ENCODE assay signal across 1 cellular context in the genomic region with DNA sequence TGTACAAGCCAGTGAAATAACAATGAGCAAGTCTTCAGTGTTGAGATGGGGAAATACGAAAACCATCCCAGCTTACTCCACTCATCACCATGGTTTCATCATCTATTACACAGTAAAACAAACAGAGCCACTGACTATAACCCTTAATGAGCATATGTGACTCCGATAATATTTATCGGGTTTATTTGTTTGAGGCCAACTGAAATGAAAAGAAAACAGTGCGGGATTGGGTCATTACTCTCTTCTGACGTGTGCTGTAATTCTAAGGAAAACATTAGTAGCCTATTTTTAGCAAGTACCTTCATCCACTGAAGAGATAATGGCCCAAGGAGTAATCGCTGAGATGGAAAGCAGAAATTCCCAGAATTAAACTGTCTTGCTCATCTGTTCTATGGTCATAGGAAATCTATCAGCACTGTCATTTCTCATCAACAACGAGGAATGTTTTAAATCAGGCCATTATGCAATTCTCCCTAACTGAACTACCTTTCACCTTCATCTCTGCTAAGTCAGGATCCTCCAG.
TF ChIP-seq lines count a peak whose summit lies in the region.

No MANE protein-coding gene starts in this region.

TF ChIP-seq in HEK293, 187 proteins besides CTCF, POLR2A, EP300 and RAD21 (continued from another document):
- TF ChIP-seq, protein P1, sequence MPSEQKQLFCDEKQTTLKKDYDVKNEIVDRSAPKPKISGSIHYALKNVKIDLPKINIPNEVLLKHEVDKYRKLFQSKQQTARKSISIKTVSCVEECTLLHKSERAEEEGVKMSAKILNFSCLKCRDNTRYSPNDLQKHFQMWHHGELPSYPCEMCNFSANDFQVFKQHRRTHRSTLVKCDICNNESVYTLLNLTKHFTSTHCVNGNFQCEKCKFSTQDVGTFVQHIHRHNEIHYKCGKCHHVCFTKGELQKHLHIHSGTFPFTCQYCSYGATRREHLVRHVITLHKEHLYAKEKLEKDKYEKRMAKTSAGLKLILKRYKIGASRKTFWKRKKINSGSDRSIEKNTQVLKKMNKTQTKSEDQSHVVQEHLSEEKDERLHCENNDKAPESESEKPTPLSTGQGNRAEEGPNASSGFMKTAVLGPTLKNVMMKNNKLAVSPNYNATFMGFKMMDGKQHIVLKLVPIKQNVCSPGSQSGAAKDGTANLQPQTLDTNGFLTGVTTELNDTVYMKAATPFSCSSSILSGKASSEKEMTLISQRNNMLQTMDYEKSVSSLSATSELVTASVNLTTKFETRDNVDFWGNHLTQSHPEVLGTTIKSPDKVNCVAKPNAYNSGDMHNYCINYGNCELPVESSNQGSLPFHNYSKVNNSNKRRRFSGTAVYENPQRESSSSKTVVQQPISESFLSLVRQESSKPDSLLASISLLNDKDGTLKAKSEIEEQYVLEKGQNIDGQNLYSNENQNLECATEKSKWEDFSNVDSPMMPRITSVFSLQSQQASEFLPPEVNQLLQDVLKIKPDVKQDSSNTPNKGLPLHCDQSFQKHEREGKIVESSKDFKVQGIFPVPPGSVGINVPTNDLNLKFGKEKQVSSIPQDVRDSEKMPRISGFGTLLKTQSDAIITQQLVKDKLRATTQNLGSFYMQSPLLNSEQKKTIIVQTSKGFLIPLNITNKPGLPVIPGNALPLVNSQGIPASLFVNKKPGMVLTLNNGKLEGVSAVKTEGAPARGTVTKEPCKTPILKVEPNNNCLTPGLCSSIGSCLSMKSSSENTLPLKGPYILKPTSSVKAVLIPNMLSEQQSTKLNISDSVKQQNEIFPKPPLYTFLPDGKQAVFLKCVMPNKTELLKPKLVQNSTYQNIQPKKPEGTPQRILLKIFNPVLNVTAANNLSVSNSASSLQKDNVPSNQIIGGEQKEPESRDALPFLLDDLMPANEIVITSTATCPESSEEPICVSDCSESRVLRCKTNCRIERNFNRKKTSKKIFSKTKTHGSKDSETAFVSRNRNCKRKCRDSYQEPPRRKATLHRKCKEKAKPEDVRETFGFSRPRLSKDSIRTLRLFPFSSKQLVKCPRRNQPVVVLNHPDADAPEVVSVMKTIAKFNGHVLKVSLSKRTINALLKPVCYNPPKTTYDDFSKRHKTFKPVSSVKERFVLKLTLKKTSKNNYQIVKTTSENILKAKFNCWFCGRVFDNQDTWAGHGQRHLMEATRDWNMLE (tag by site-specific recombination; conservative IDR thresholded peaks at IDR 0.05; ENCODE audit: low read depth): peak; percentile 39; the same call in 1 of the 2 replicates
- TF ChIP-seq ZNF324 (tag by site-specific recombination; IDR thresholded peaks at IDR 0.05): peak; percentile 61; the same call in 1 of the 2 replicates
- no peak for TF ChIP-seq ZBTB48 (tag by site-specific recombination; IDR thresholded peaks at IDR 0.05)
- TF ChIP-seq, protein P2, sequence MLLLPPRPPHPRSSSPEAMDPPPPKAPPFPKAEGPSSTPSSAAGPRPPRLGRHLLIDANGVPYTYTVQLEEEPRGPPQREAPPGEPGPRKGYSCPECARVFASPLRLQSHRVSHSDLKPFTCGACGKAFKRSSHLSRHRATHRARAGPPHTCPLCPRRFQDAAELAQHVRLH (tag by site-specific recombination; IDR thresholded peaks at IDR 0.05): peak; percentile 52; the same call in 1 of the 2 replicates
